Comparison of ENCODE assay signal across 8 cellular contexts in the genomic region with DNA sequence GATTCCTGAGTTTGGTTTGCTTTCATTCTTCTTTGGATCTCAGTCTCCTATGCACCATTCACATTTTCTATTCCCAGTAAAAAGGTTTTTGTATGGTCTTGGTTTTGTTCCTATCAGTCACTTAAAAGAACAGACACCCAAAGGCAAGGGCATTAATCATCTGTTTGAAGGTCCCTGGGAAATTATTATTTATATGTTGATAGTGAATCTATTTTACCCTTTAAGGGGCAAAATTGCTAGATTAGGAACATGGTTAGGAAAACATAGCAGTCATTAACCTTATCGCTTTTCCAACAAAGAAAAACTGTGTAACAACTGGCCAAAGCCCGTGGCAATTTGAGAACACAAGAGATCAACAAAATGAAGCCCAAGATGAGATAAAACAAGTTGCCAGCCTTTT.
"Had no signal": no experiment of that assay in that cellular context is flagged by ENCODE, and none has a peak within 500 bp of the region (broad histone marks: within the 10 kb centered on the region; RNA-seq: fewer than 3 reads in every experiment).

No MANE protein-coding gene starts in this region.

- H3K27ac ChIP-seq: HL-60 had no signal

- H3K36me3 Mint-ChIP-seq: IgD-negative memory B cell had no signal

- H3K4me1 Mint-ChIP-seq: IgD-negative memory B cell had no signal

- H3K4me1 ChIP-seq: HAP-1 had no signal

- H3K27ac Mint-ChIP-seq: GM23338, IgD-negative memory B cell had no signal

- H3K27me3 Mint-ChIP-seq: IgD-negative memory B cell had no signal

- H3K4me2 ChIP-seq: GM23338 had no signal

- H3K4me3 ChIP-seq: GM23338, HAP-1 had no signal

- DNase-seq: H7, HFFc6 had no signal

- H2AFZ ChIP-seq: GM23338 had no signal

- ATAC-seq: GM23338, HCT116, HepG2 had no signal

- H3K4me3 Mint-ChIP-seq: GM23338, HFFc6, IgD-negative memory B cell had no signal

- H3K36me3 ChIP-seq: HAP-1 had no signal
